In the genomic region with DNA sequence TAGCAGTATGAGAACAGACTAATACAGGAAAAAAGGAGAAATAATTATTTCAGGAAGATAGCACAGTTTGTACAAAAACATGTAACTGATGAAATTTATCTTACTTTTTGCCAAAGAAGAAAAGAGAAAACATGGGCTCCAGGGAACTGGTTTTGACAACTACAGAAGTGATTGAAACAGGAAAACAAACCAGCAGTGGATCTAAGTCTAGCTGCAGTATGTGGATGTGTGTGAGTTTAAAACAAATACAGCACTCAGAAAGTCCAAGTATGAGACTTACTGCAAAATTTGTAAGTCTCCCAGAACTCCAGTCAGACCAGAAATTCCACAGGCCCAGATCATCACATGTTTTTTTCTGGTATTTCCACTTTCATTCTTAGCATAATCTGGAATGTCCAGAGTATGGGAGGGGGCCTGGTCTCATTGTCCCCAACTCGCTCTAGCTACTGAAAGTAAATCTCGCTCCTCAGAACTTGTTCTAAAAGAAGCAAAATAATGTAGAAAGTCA, we compare ENCODE assay signal across 18 cellular contexts.
DNase-seq lines count a peak whose midpoint lies in the region; TF ChIP-seq lines count a peak whose summit lies in the region.
"Had no signal": no experiment of that assay in that cellular context is flagged by ENCODE, and none has a peak within 500 bp of the region (broad histone marks: within the 10 kb centered on the region; RNA-seq: fewer than 3 reads in every experiment).

No MANE protein-coding gene starts in this region.

- no peak overlapping the region for H3K18ac ChIP-seq in trophoblast cell (ENCODE audit: low read length)

- H3K4me3 ChIP-seq in AG09309 (ENCODE audit: control insufficient read depth, low read depth, low read length) (no peak overlapping the region), trophoblast cell (ENCODE audit: low read depth, low read length) (no peak overlapping the region)

- H3K4me1 Mint-ChIP-seq in chondrocyte (ENCODE audit: low read depth): peaks cover 33% of the 10 kb centered on the region

- H3K23ac ChIP-seq in trophoblast cell (ENCODE audit: low read length): no peak overlapping the region

- H3K36me3 Mint-ChIP-seq in chondrocyte (ENCODE audit: low read depth): peaks cover 3% of the 10 kb centered on the region
- H3K36me3 Mint-ChIP-seq: CD8-positive, alpha-beta T cell had no signal

- no peak overlapping the region for H2BK12ac ChIP-seq in trophoblast cell (ENCODE audit: low read length)

- H3K4me3 Mint-ChIP-seq in chondrocyte (ENCODE audit: unreplicated experiment): no peak overlapping the region
- H3K4me3 Mint-ChIP-seq: CD8-positive, alpha-beta T cell; HFFc6 had no signal

- TF ChIP-seq CTCF in AG09309 (IDR thresholded peaks at IDR 0.05; ENCODE audit: control insufficient read depth, insufficient read depth, low read depth, low read length, missing control alignments) (no peak), chondrocyte (IDR thresholded peaks at IDR 0.05) (no peak)

- peak overlapping the region; percentile 46 for H3K27ac ChIP-seq in trophoblast cell (ENCODE audit: low read depth, low read length)
- H3K27ac ChIP-seq: KMS-11 had no signal

- WGBS in trophoblast cell (ENCODE audit: extremely low coverage, insufficient coverage, insufficient read length): no CpG with 5 or more reads among the region's 2 CpGs

- peaks cover 0 to 2% of the 10 kb centered on the region in 2 experiments for H3K4me1 ChIP-seq in trophoblast cell (ENCODE audit: control insufficient read depth in 1 of 2, insufficient read depth in 2 of 2, low read length in 2 of 2)

- H3K14ac ChIP-seq in trophoblast cell (ENCODE audit: low read length): no peak overlapping the region

- no peaks in the 10 kb centered on the region for H3K36me3 ChIP-seq in trophoblast cell (ENCODE audit: control insufficient read depth in 1 of 2, insufficient read depth in 2 of 2, low read length in 2 of 2)

- H2BK5ac ChIP-seq in trophoblast cell (ENCODE audit: low read depth, low read length, poor library complexity): no peak overlapping the region

- H3K27me3 Mint-ChIP-seq in chondrocyte (ENCODE audit: low read depth): no peaks in the 10 kb centered on the region

- H3K9me3 ChIP-seq in trophoblast cell (ENCODE audit: insufficient read depth, low read depth, low read length): peaks cover 11% of the 10 kb centered on the region

- no peak overlapping the region for H3K4me2 ChIP-seq in trophoblast cell (ENCODE audit: low read length)
- H3K4me2 ChIP-seq: KMS-11 had no signal

- no peaks in the 10 kb centered on the region for H3K79me1 ChIP-seq in trophoblast cell (ENCODE audit: low read length)

- peak overlapping the region; percentile 92 for H3K27ac Mint-ChIP-seq in chondrocyte (ENCODE audit: unreplicated experiment)
- H3K27ac Mint-ChIP-seq: CD8-positive, alpha-beta T cell; HFFc6 had no signal

- H4K12ac ChIP-seq in trophoblast cell (ENCODE audit: low read depth, low read length): no peak overlapping the region

- no peak overlapping the region for H3K4ac ChIP-seq in trophoblast cell (ENCODE audit: low read depth, low read length)

- H3K79me2 ChIP-seq in trophoblast cell (ENCODE audit: control insufficient read depth, insufficient read depth, low read length, poor library complexity): no peaks in the 10 kb centered on the region

- no peak overlapping the region for H2AFZ ChIP-seq in trophoblast cell (ENCODE audit: insufficient read depth, low read length, poor library complexity)

- peak; percentile 1 for DNase-seq in AG09309 (ENCODE audit: low read depth)
- peak; percentile 38 for DNase-seq in GM03348 (ENCODE audit: low spot score)
- no peak for DNase-seq in chondrocyte (ENCODE audit: low spot score)
- peak; percentile 36 to 73 for DNase-seq in trophoblast cell
- DNase-seq in effector CD8-positive, alpha-beta T cell (lab: John Stamatoyannopoulos, UW): no peak
- no peak for DNase-seq in COLO829 (ENCODE audit: low spot score)
- DNase-seq in CD1c-positive myeloid dendritic cell (ENCODE audit: extremely low spot score): no peak
- no peak for DNase-seq in amniotic stem cell (lab: John Stamatoyannopoulos, UW)
- DNase-seq: CD8-positive, alpha-beta T cell; DMS79; GDM1; HFFc6; NCI-H1048; NCI-H2081 treated with DMSO at 0.1 percent for 48 hours; NCI-H510A; NCI-H774; PC-3 had no signal

- no peak overlapping the region for H4K91ac ChIP-seq in trophoblast cell (ENCODE audit: low read depth, low read length)

- no peak overlapping the region for H2AK5ac ChIP-seq in trophoblast cell (ENCODE audit: low read length)

- H4K8ac ChIP-seq in trophoblast cell (ENCODE audit: low read depth, low read length): no peak overlapping the region

- H3K27me3 ChIP-seq in trophoblast cell (ENCODE audit: insufficient read depth, low read length): no peaks in the 10 kb centered on the region

- no peak overlapping the region for H2BK120ac ChIP-seq in trophoblast cell (ENCODE audit: insufficient read depth, low read length, poor library complexity)

- peaks cover 15% of the 10 kb centered on the region for H3K9me3 Mint-ChIP-seq in chondrocyte (ENCODE audit: low read depth)
- H3K9me3 Mint-ChIP-seq: CD8-positive, alpha-beta T cell had no signal

- H3K9ac ChIP-seq in trophoblast cell (ENCODE audit: low read length): no peak overlapping the region
- H3K9ac ChIP-seq: KMS-11 had no signal

Comparison
In these comparisons a context has a peak if more than half of its experiments do, and no peak if none do; other contexts are left out.
1. DNase-seq: peak in AG09309 (single experiment), GM03348 (single experiment) and trophoblast cell (2 of 2); none in chondrocyte (single experiment), effector CD8-positive, alpha-beta T cell (single experiment), COLO829 (single experiment), CD1c-positive myeloid dendritic cell (single experiment) and amniotic stem cell (single experiment).